ENCODE assay signal across 10 cellular contexts in the genomic region with DNA sequence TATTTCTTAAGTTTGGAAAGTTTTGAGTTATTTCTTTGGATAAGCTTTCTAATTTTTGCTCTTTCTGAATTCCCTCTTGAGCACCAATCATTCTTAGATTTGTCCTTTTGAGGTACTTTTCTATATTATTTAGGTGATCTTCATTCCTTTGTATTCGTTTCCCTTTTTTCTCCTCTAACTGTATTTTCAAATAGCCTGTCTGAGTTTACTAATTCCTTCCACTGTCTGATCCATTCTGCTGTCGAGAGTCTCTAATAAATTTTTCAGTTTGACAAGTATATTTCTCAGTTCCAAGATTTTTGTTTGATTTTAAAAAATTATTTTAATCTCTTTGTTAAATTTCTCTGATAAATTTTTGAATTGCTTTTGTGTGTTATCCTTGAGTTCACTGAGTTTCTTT. TPM values are rescaled to one million over a fixed set of nuclear protein-coding genes. Genes with fewer than 3 reads are reported as not detected.
"Had no signal": no experiment of that assay in that cellular context is flagged by ENCODE, and none has a peak within 500 bp of the region (broad histone marks: within the 10 kb centered on the region; RNA-seq: fewer than 3 reads in every experiment).

No MANE protein-coding gene starts in this region.

- H3K9ac ChIP-seq: KMS-11 had no signal

- H3K27ac ChIP-seq: HL-60, KMS-11 had no signal

- H3K27ac Mint-ChIP-seq: IgD-negative memory B cell had no signal

- H3K4me3 Mint-ChIP-seq: IgD-negative memory B cell had no signal

- FAIRE-seq: HepG2, HTR-8/SVneo had no signal

- ATAC-seq: HepG2 had no signal

- DNase-seq: IMR-90, KBM-7, KG1 had no signal

- H3K36me3 Mint-ChIP-seq: IgD-negative memory B cell had no signal

- H3K4me2 ChIP-seq: KMS-11 had no signal

- H3K9me3 Mint-ChIP-seq: IgD-negative memory B cell had no signal

RNA-seq across cellular contexts. Expression of gene ZNF311, which starts 16.3 kb away (rescaled TPM):
- total RNA-seq: HepG2 had no signal
- polyA plus RNA-seq: HepG2, IgD-negative memory B cell had no signal

RNA-seq across cellular contexts. Expression of gene OR2W1, which starts 23.5 kb away (rescaled TPM):
- total RNA-seq: HepG2, HT-29, HT1080, IMR-90 had no signal
- polyA plus RNA-seq: HepG2, IgD-negative memory B cell, IMR-90 had no signal
